Comparison of ENCODE assay signal across 9 cellular contexts in genomic region chr7:159030490-159031134, GRCh38.
DNase-seq lines count a peak whose midpoint lies in the region; ATAC-seq, FAIRE-seq and TF ChIP-seq lines count a peak whose summit lies in the region.
"Had no signal": no experiment of that assay in that cellular context is flagged by ENCODE, and none has a peak within 500 bp of the region (broad histone marks: within the 10 kb centered on the region; RNA-seq: fewer than 3 reads in every experiment).

No MANE protein-coding gene starts in this region.

- FAIRE-seq in GM12892 (lab: Jason Lieb, UNC) = no peak

- H3K9me3 ChIP-seq in cardiac muscle cell (ENCODE audit: low read depth) (no peaks in the 10 kb centered on the region), ovary (no peaks in the 10 kb centered on the region)

- TF ChIP-seq EP300 in ovary (IDR thresholded peaks at IDR 0.05) = no peak

- H3K9me3 Mint-ChIP-seq in activated T-cell treated with anti-CD3 and anti-CD28 coated beads, Interleukin-2, amount 50 U/mL, for 72 hours = no peaks in the 10 kb centered on the region

- H3K4me3 ChIP-seq in NB4 (ENCODE audit: low read depth, low read length) (peak overlapping the region; percentile 32), cardiac muscle cell (peak overlapping the region; percentile 11), ovary (peak overlapping the region; percentile 41)

- no peak for TF ChIP-seq POLR2A in NB4 (IDR thresholded peaks at IDR 0.05; ENCODE audit: extremely low read depth, insufficient read length)
- TF ChIP-seq POLR2A in ovary (IDR thresholded peaks at IDR 0.05) = peak; percentile 37
- no peak for TF ChIP-seq POLR2A in GM12892 (IDR thresholded peaks at IDR 0.05; ENCODE audit: low read depth, low read length)

- peak overlapping the region; percentile 79 for H3K4me3 Mint-ChIP-seq in activated T-cell treated with anti-CD3 and anti-CD28 coated beads, Interleukin-2, amount 50 U/mL, for 72 hours

- H3K27me3 Mint-ChIP-seq in activated T-cell treated with anti-CD3 and anti-CD28 coated beads, Interleukin-2, amount 50 U/mL, for 72 hours (ENCODE audit: low read depth) = peaks cover 11% of the 10 kb centered on the region

- H3K36me3 ChIP-seq in cardiac muscle cell (no peaks in the 10 kb centered on the region), ovary (no peaks in the 10 kb centered on the region)

- peak; percentile 88 for DNase-seq in DMS53 (lab: John Stamatoyannopoulos, UW)
- peak; percentile 77 for DNase-seq in NB4 (ENCODE audit: low read depth)
- DNase-seq in activated T-cell treated with anti-CD3 and anti-CD28 coated beads, Interleukin-2, amount 50 U/mL, for 72 hours = peak; percentile 24 to 35
- peak; percentile 34 to 70 for DNase-seq in cardiac muscle cell (ENCODE audit: low read depth in 1 of 2, low spot score in 1 of 2)
- DNase-seq in ovary = peak; percentile 80 to 85 (median 82)
- DNase-seq in GF-D8 (lab: John Stamatoyannopoulos, UW) = no peak
- no peak for DNase-seq in GM12892 (ENCODE audit: insufficient read length)
- no peak for DNase-seq in SHP77 treated with DMSO at 0.1 percent for 48 hours (lab: John Stamatoyannopoulos, UW)

- 1 to 3% (median 1%) methylated on average over 59 of the region's 59 CpGs for WGBS in ovary, 3 donors

- H3K4me1 Mint-ChIP-seq in activated T-cell treated with anti-CD3 and anti-CD28 coated beads, Interleukin-2, amount 50 U/mL, for 72 hours (ENCODE audit: low read depth) = peaks cover 18% of the 10 kb centered on the region

- peak; percentile 44 to 58 for ATAC-seq in activated T-cell treated with anti-CD3 and anti-CD28 coated beads, Interleukin-2, amount 50 U/mL, for 72 hours (replicated peaks in 1 of 2)

- H3K36me3 Mint-ChIP-seq in activated T-cell treated with anti-CD3 and anti-CD28 coated beads, Interleukin-2, amount 50 U/mL, for 72 hours (ENCODE audit: insufficient read depth in 2 of 2) = no peaks in the 10 kb centered on the region

- H3K4me1 ChIP-seq in cardiac muscle cell (ENCODE audit: low read depth) (no peaks in the 10 kb centered on the region), ovary (ENCODE audit: insufficient read depth) (peaks cover 11% of the 10 kb centered on the region)

- no peak overlapping the region for H3K27ac ChIP-seq in cardiac muscle cell
- peak overlapping the region; percentile 68 to 91 for H3K27ac ChIP-seq in ovary
- H3K27ac ChIP-seq: HL-60 had no signal

- TF ChIP-seq CTCF in NB4 (IDR thresholded peaks at IDR 0.05; ENCODE audit: low read depth, low read length) (peak; percentile 28), cardiac muscle cell (IDR thresholded peaks at IDR 0.05; ENCODE audit: low read depth, low read length) (peak; percentile 27), ovary (IDR thresholded peaks at IDR 0.05) (peak; percentile 23 to 86 (median 76))

- intact Hi-C loops in ovary (cut with DNase I) = loop anchor here in 2 of 4 donors (10.0 kb wide), 2 partner anchors 64 to 114 kb away; partner anchors contain the start of gene VIPR2 (in 1 of the 2)

- H3K27ac Mint-ChIP-seq in activated T-cell treated with anti-CD3 and anti-CD28 coated beads, Interleukin-2, amount 50 U/mL, for 72 hours = no peak overlapping the region

- no peaks in the 10 kb centered on the region for H3K27me3 ChIP-seq in cardiac muscle cell
- H3K27me3 ChIP-seq in ovary = no peaks in the 10 kb centered on the region

Comparison
In these comparisons a context has a peak if more than half of its experiments do, and no peak if none do; other contexts are left out.
1. DNase-seq: peak in DMS53 (single experiment), NB4 (single experiment), activated T-cell treated with anti-CD3 and anti-CD28 coated beads, Interleukin-2, amount 50 U/mL, for 72 hours (2 of 2), cardiac muscle cell (2 of 2) and ovary (5 of 5); none in GF-D8 (single experiment), GM12892 (single experiment) and SHP77 treated with DMSO at 0.1 percent for 48 hours (single experiment).
2. Peak in every context shown above with its lines, with median percentiles within 50 percentile points of each other: H3K4me3 ChIP-seq and CTCF ChIP-seq.